8 cellular contexts compared by ENCODE assay signal in genomic region chr1:93348104-93348780, GRCh38. TPM values are rescaled to one million over a fixed set of nuclear protein-coding genes. Genes with fewer than 3 reads are reported as not detected.
A peak's percentile ranks its signal among the peaks of the same experiment; 100 is the strongest.
DNase-seq lines count a peak whose midpoint lies in the region; ATAC-seq and TF ChIP-seq lines count a peak whose summit lies in the region.

No MANE protein-coding gene starts in this region.

- TF ChIP-seq CTCF in Calu3 (IDR thresholded peaks at IDR 0.05; ENCODE audit: unreplicated experiment) (no peak), mucosa of descending colon (IDR thresholded peaks at IDR 0.05) (no peak)

- H3K9me3 ChIP-seq in neuron (ENCODE audit: low read length) (no peaks in the 10 kb centered on the region), mucosa of descending colon (no peaks in the 10 kb centered on the region)

- H3K9me3 Mint-ChIP-seq in Calu3 (ENCODE audit: low read depth, unreplicated experiment): no peaks in the 10 kb centered on the region
- no peaks in the 10 kb centered on the region for H3K9me3 Mint-ChIP-seq in effector memory CD8-positive, alpha-beta T cell

- H3K27me3 ChIP-seq in neuron (ENCODE audit: insufficient read depth, low read length): no peaks in the 10 kb centered on the region

- no peak overlapping the region for H2AFZ ChIP-seq in neuron (ENCODE audit: low read depth, low read length)

- CTCF ChIA-PET in Calu3 (lab: Charles Lee): no interaction called here

- BruUV-seq in Calu3 (replicated peaks; lab: Mats Ljungman, UMichigan): no TSS peak

- H3K4me1 Mint-ChIP-seq in Calu3 (ENCODE audit: low read depth, unreplicated experiment): no peaks in the 10 kb centered on the region
- peaks cover 26 to 42% of the 10 kb centered on the region in 2 donors for H3K4me1 Mint-ChIP-seq in effector memory CD8-positive, alpha-beta T cell (ENCODE audit: low read depth in 2 of 2)

- H3K4me3 ChIP-seq in neuron (ENCODE audit: low read length): peak overlapping the region; percentile 68
- H3K4me3 ChIP-seq in mucosa of descending colon: no peak overlapping the region

- no peak for ATAC-seq in effector memory CD8-positive, alpha-beta T cell (replicated peaks)
- ATAC-seq in mucosa of descending colon: no peak

- peak overlapping the region; percentile 99 for H3K4me3 Mint-ChIP-seq in Calu3 (ENCODE audit: low read depth, unreplicated experiment)
- H3K4me3 Mint-ChIP-seq in effector memory CD8-positive, alpha-beta T cell: peak overlapping the region; percentile 99 to 100

- H3K4me1 ChIP-seq in neuron (ENCODE audit: insufficient read depth, low read length): peaks cover 18% of the 10 kb centered on the region
- H3K4me1 ChIP-seq in mucosa of descending colon (ENCODE audit: low read depth): peaks cover 29% of the 10 kb centered on the region

- peaks cover 3% of the 10 kb centered on the region for H3K36me3 ChIP-seq in neuron (ENCODE audit: insufficient read depth, low read length)
- no peaks in the 10 kb centered on the region for H3K36me3 ChIP-seq in mucosa of descending colon (ENCODE audit: low read depth)

- peak overlapping the region; percentile 56 for H3K27ac Mint-ChIP-seq in Calu3 (ENCODE audit: unreplicated experiment)
- peak overlapping the region; percentile 100 for H3K27ac Mint-ChIP-seq in effector memory CD8-positive, alpha-beta T cell

- no peaks in the 10 kb centered on the region for H3K27me3 Mint-ChIP-seq in Calu3 (ENCODE audit: unreplicated experiment)
- no peaks in the 10 kb centered on the region for H3K27me3 Mint-ChIP-seq in effector memory CD8-positive, alpha-beta T cell

- peaks cover 36% of the 10 kb centered on the region for H3K36me3 Mint-ChIP-seq in Calu3 (ENCODE audit: insufficient read depth, unreplicated experiment)
- peaks cover 41% of the 10 kb centered on the region for H3K36me3 Mint-ChIP-seq in effector memory CD8-positive, alpha-beta T cell (ENCODE audit: insufficient read depth)

- no peak for DNase-seq in Calu3
- DNase-seq in NAMALWA (ENCODE audit: low spot score): peak; percentile 19
- DNase-seq in effector memory CD8-positive, alpha-beta T cell: no peak
- DNase-seq in COR-L47 (lab: John Stamatoyannopoulos, UW): no peak
- DNase-seq in NCI-H2081 treated with DMSO at 0.1 percent for 48 hours (lab: John Stamatoyannopoulos, UW): no peak
- DNase-seq in mucosa of descending colon: no peak
- DNase-seq in activated CD8-positive, alpha-beta memory T cell treated with anti-CD3 and anti-CD28 coated beads, Interleukin-2, amount 50 U/mL, for 4 hours: no peak

- intact Hi-C loops in Calu3 (cut with micrococcal nuclease; ENCODE audit: unreplicated experiment): no loop called here
- intact Hi-C loops in mucosa of descending colon (cut with DNase I, micrococcal nuclease): no loop called here

RNA-seq across cellular contexts. Expression of gene DR1, which starts 2.5 kb away (rescaled TPM):
- total RNA-seq in Calu3 (2022) (51.1 and 51.5 TPM in 2 replicates), mucosa of descending colon (10 to 100 TPM; 45.1 to 50.3 (median 47.4) TPM)
